ENCODE assay signal across 19 cellular contexts in the genomic region with DNA sequence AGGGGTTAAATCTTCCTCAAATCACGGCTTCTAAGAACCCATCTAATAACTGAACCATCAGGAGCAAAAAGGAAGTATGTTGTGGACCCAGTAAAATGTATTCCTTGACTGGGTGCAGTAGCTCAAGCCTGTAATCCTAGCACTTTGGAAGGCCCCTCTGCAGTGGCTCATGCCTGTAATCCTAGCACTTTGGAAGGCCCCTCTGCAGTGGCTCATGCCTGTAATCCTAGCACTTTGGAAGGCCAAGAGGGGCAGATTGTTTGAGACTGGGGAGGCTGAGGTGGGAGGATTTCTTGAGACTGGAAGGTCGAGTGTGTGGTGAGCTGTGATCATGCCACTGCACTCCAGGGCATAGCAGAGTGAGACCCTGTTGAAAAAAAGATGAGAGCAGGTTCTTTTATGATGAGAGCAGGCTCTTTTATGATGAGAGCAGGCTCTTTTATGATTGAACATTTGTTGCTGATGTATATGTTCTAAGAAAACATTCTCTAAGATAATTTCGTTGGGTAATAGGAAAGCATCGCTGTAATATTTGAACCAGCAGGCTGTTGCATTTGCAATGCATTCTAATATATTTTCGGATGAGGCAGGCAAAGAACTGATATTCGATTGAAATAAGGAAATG. TPM values are rescaled to one million over a fixed set of nuclear protein-coding genes. Genes with fewer than 3 reads are reported as not detected.
A peak's percentile ranks its signal among the peaks of the same experiment; 100 is the strongest.
DNase-seq lines count a peak whose midpoint lies in the region; ATAC-seq, FAIRE-seq and TF ChIP-seq lines count a peak whose summit lies in the region.
"Had no signal": no experiment of that assay in that cellular context is flagged by ENCODE, and none has a peak within 500 bp of the region (broad histone marks: within the 10 kb centered on the region; RNA-seq: fewer than 3 reads in every experiment).

No MANE protein-coding gene starts in this region.

- H2AFZ ChIP-seq in PC-3 (ENCODE audit: low read length) = no peak overlapping the region
- H2AFZ ChIP-seq: GM23248 had no signal

- H3K4me1 ChIP-seq in PC-3 (ENCODE audit: insufficient read depth, low read length) = peaks cover 7% of the 10 kb centered on the region

- POLR2A ChIA-PET in RWPE1 (lab: Yijun Ruan, JAX; ENCODE audit: low non-redundant PET) (no interaction called here), PC-3 (lab: Charles Lee; ENCODE audit: unreplicated experiment) (no interaction called here)

- BruUV-seq in PC-3 (replicated peaks; lab: Mats Ljungman, UMichigan) = no TSS peak

- no peak overlapping the region for H3K4me2 ChIP-seq in PC-3 (ENCODE audit: low read length)

- no peak for TF ChIP-seq POLR2A in lower leg skin (IDR thresholded peaks at IDR 0.05)

- H3K9me2 ChIP-seq in PC-3 (replicated peaks; ENCODE audit: low read length) = no peaks in the 10 kb centered on the region

- CTCF ChIA-PET in RWPE1 (lab: Yijun Ruan, JAX) (interaction anchor here (1.0 kb wide), 1 partner anchor 93 kb away, joined by 3 read pairs; no protein-coding TSS in a partner anchor), PC-3 (lab: Charles Lee) (no interaction called here)

- FAIRE-seq in urothelium cell line (lab: Jason Lieb, UNC) = peak; percentile 61
- FAIRE-seq: A204.1, G401.6, GM12891, H54, HepG2, HTR-8/SVneo had no signal

- no peaks in the 10 kb centered on the region for H3F3A ChIP-seq in PC-3 (ENCODE audit: low read length, unreplicated experiment)

- no peaks in the 10 kb centered on the region for H3K36me3 ChIP-seq in PC-3 (ENCODE audit: low read depth, low read length)

- H3K9me3 ChIP-seq in PC-3 (ENCODE audit: low read length) = no peaks in the 10 kb centered on the region

- no peaks in the 10 kb centered on the region for H3K27me3 ChIP-seq in PC-3 (ENCODE audit: low read length)

- H3K27ac ChIP-seq in RWPE1 = peak overlapping the region; percentile 74; the same call in 1 of the 2 replicates
- H3K27ac ChIP-seq in PC-3 (ENCODE audit: low read length) = no peak overlapping the region
- H3K27ac ChIP-seq: GM23248 had no signal

- no peak for TF ChIP-seq CTCF in RWPE1 (conservative IDR thresholded peaks at IDR 0.05; ENCODE audit: low read depth)
- no peak for TF ChIP-seq CTCF in lower leg skin (IDR thresholded peaks at IDR 0.05)
- no peak for TF ChIP-seq CTCF in PC-3 (conservative IDR thresholded peaks at IDR 0.05; ENCODE audit: low read depth, low read length)

- H3K9ac ChIP-seq in PC-3 (ENCODE audit: low read length) = no peak overlapping the region
- H3K9ac ChIP-seq: GM23248 had no signal

- intact Hi-C loops in lower leg skin (cut with DNase I; ENCODE audit: low total_unique reads) (no loop called here), PC-3 (cut with micrococcal nuclease) (no loop called here)

- WGBS in lower leg skin, 2 donors = 74 to 85% methylated on average over 6 of the region's 6 CpGs

- H3K4me3 ChIP-seq in lower leg skin (ENCODE audit: low read depth, poor library complexity, severe bottlenecking) (no peak overlapping the region), PC-3 (ENCODE audit: low read length) (no peak overlapping the region)
- H3K4me3 ChIP-seq: GM23248 had no signal

- no peaks in the 10 kb centered on the region for H4K20me1 ChIP-seq in PC-3 (ENCODE audit: low read length)

- ATAC-seq in PC-3 = no peak
- ATAC-seq: HCT116, HepG2 had no signal

- H3K79me2 ChIP-seq in PC-3 (ENCODE audit: low read length) = no peaks in the 10 kb centered on the region

- peak; percentile 19 for DNase-seq in activated CD8-positive, alpha-beta memory T cell treated with anti-CD3 and anti-CD28 coated beads for 24 hours
- no peak for DNase-seq in activated CD8-positive, alpha-beta memory T cell treated with anti-CD3 and anti-CD28 coated beads, Interleukin-2, amount 50 U/mL, for 4 hours
- DNase-seq in RWPE1 (ENCODE audit: low spot score) (no peak), lower leg skin (ENCODE audit: low spot score in 2 of 2) (peak; percentile 8 to 64), urothelium cell line (ENCODE audit: low spot score) (no peak), medulla oblongata (ENCODE audit: extremely low spot score) (no peak), PC-3 (no peak)
- DNase-seq: CD4-positive, alpha-beta memory T cell; DMS153; DMS79 treated with DMSO at 0.1 percent for 48 hours; GM23248 had no signal

RNA-seq across cellular contexts. Expression of a gene that starts 3.5 kb away (rescaled TPM):
- total RNA-seq in lower leg skin (100 to 1,000 TPM in 2 of 4 donors, 10 to 100 TPM in 2; 89.6 to 122 (median 101) TPM), PC-3 (2014; rRNA removed) (5.1 and 5.4 TPM in 2 replicates)
- total RNA-seq: B cell had no signal

Comparison
In these comparisons a context has a peak if more than half of its experiments do, and no peak if none do; other contexts are left out.
1. DNase-seq: peak in activated CD8-positive, alpha-beta memory T cell treated with anti-CD3 and anti-CD28 coated beads for 24 hours (single experiment) and lower leg skin (2 of 2); none in activated CD8-positive, alpha-beta memory T cell treated with anti-CD3 and anti-CD28 coated beads, Interleukin-2, amount 50 U/mL, for 4 hours (single experiment), RWPE1 (single experiment), urothelium cell line (single experiment), medulla oblongata (single experiment) and PC-3 (single experiment).
2. RNA of a gene that starts 3.5 kb away (total RNA-seq): 89.6 to 122 TPM in lower leg skin; 5.1 to 5.4 TPM in PC-3; every median in the first group is over 10 times any median in the second.